In genomic region chr21:31656199-31657095, GRCh38 we compare ENCODE assay signal across 14 cellular contexts. TPM values are rescaled to one million over a fixed set of nuclear protein-coding genes. Genes with fewer than 3 reads are reported as not detected.
DNase-seq lines count a peak whose midpoint lies in the region; ATAC-seq and TF ChIP-seq lines count a peak whose summit lies in the region.
"Had no signal": no experiment of that assay in that cellular context is flagged by ENCODE, and none has a peak within 500 bp of the region (broad histone marks: within the 10 kb centered on the region; RNA-seq: fewer than 3 reads in every experiment).

No MANE protein-coding gene starts in this region.

- intact Hi-C loops in activated CD4-positive, alpha-beta T cell treated with anti-CD3 and anti-CD28 coated beads, Interleukin-2, amount 10 ng/mL, durations not matched to agents 24 days and 14 days (cut with micrococcal nuclease) = loop anchor here (5.0 kb wide), 1 partner anchor 314 kb away; the partner anchor contains the start of gene TIAM1
- intact Hi-C loops in upper lobe of right lung (cut with DNase I) = no loop called here

- H3K4me1 ChIP-seq in upper lobe of right lung = peaks cover 11% of the 10 kb centered on the region

- no peak for DNase-seq in activated CD4-positive, alpha-beta T cell treated with anti-CD3 and anti-CD28 coated beads, Interleukin-2, amount 10 ng/mL, durations not matched to agents 24 days and 14 days
- DNase-seq in activated CD4-positive, alpha-beta T cell treated with anti-CD3 and anti-CD28 coated beads, Interleukin-2, amount 50 U/mL, for 1 hour = no peak
- DNase-seq in activated CD8-positive, alpha-beta T cell treated with anti-CD3 and anti-CD28 coated beads, Interleukin-2, amount 10 ng/mL, durations not matched to agents 7 days and 5 days = peak; percentile 30
- DNase-seq in fibroblast of mammary gland (ENCODE audit: low read depth) (peak; percentile 62), upper lobe of right lung (no peak), occipital lobe (lab: John Stamatoyannopoulos, UW) (no peak)
- peak; percentile 33 to 75 for DNase-seq in stimulated activated CD8-positive, alpha-beta memory T cell treated with anti-CD3 and anti-CD28 coated beads, Interleukin-7, amount 100 ng/mL, for 48 hours (ENCODE audit: extremely low read depth in 1 of 2, low read depth in 1 of 2)
- DNase-seq: GF-D8, H9, sigmoid colon, tibial artery had no signal

- no peaks in the 10 kb centered on the region for H3K27me3 ChIP-seq in upper lobe of right lung
- H3K27me3 ChIP-seq: cardiac muscle cell, gastroesophageal sphincter, sigmoid colon, tibial artery had no signal

- H3K27me3 Mint-ChIP-seq in activated CD4-positive, alpha-beta T cell treated with anti-CD3 and anti-CD28 coated beads, Interleukin-2, amount 10 ng/mL, durations not matched to agents 24 days and 14 days = no peaks in the 10 kb centered on the region
- no peaks in the 10 kb centered on the region for H3K27me3 Mint-ChIP-seq in activated CD8-positive, alpha-beta T cell treated with anti-CD3 and anti-CD28 coated beads, Interleukin-2, amount 10 ng/mL, durations not matched to agents 7 days and 5 days (ENCODE audit: low read depth)

- no peaks in the 10 kb centered on the region for H3K9me3 ChIP-seq in upper lobe of right lung
- H3K9me3 ChIP-seq: gastroesophageal sphincter, sigmoid colon, tibial artery had no signal

- CTCF ChIA-PET in activated CD8-positive, alpha-beta T cell treated with anti-CD3 and anti-CD28 coated beads, Interleukin-2, amount 10 ng/mL, durations not matched to agents 7 days and 5 days (lab: Charles Lee) = no interaction called here

- no peak for ATAC-seq in activated CD8-positive, alpha-beta T cell treated with anti-CD3 and anti-CD28 coated beads, Interleukin-2, amount 10 ng/mL, durations not matched to agents 7 days and 5 days
- ATAC-seq in upper lobe of right lung = no peak
- ATAC-seq in GM19467 (IDR thresholded peaks at IDR 0.05; ENCODE audit: unreplicated experiment) = no peak
- ATAC-seq: gastroesophageal sphincter had no signal

- no peak overlapping the region for H3K27ac ChIP-seq in upper lobe of right lung
- H3K27ac ChIP-seq: cardiac muscle cell, gastroesophageal sphincter, sigmoid colon, tibial artery had no signal

- peaks cover 14% of the 10 kb centered on the region for H3K36me3 Mint-ChIP-seq in activated CD4-positive, alpha-beta T cell treated with anti-CD3 and anti-CD28 coated beads, Interleukin-2, amount 10 ng/mL, durations not matched to agents 24 days and 14 days (ENCODE audit: low read depth)
- peaks cover 9% of the 10 kb centered on the region for H3K36me3 Mint-ChIP-seq in activated CD8-positive, alpha-beta T cell treated with anti-CD3 and anti-CD28 coated beads, Interleukin-2, amount 10 ng/mL, durations not matched to agents 7 days and 5 days (ENCODE audit: low read depth)

- H3K9me3 Mint-ChIP-seq in activated CD4-positive, alpha-beta T cell treated with anti-CD3 and anti-CD28 coated beads, Interleukin-2, amount 10 ng/mL, durations not matched to agents 24 days and 14 days = peaks cover 3% of the 10 kb centered on the region
- peaks cover 2% of the 10 kb centered on the region for H3K9me3 Mint-ChIP-seq in activated CD8-positive, alpha-beta T cell treated with anti-CD3 and anti-CD28 coated beads, Interleukin-2, amount 10 ng/mL, durations not matched to agents 7 days and 5 days (ENCODE audit: insufficient read depth)

- H3K4me3 ChIP-seq in fibroblast of mammary gland (ENCODE audit: control insufficient read depth, low read depth, low read length) = no peak overlapping the region
- H3K4me3 ChIP-seq in upper lobe of right lung = no peak overlapping the region
- H3K4me3 ChIP-seq: cardiac muscle cell, gastroesophageal sphincter, sigmoid colon, tibial artery had no signal

- peak overlapping the region; percentile 54 for H3K27ac Mint-ChIP-seq in activated CD4-positive, alpha-beta T cell treated with anti-CD3 and anti-CD28 coated beads, Interleukin-2, amount 10 ng/mL, durations not matched to agents 24 days and 14 days
- H3K27ac Mint-ChIP-seq in activated CD8-positive, alpha-beta T cell treated with anti-CD3 and anti-CD28 coated beads, Interleukin-2, amount 10 ng/mL, durations not matched to agents 7 days and 5 days = peak overlapping the region; percentile 43
- H3K27ac Mint-ChIP-seq: H9 had no signal

- TF ChIP-seq CTCF in fibroblast of mammary gland (conservative IDR thresholded peaks at IDR 0.05; ENCODE audit: control insufficient read depth, insufficient read depth, low read depth, low read length) (no peak), upper lobe of right lung (IDR thresholded peaks at IDR 0.05) (no peak)

- peak overlapping the region; percentile 18 for H3K4me3 Mint-ChIP-seq in activated CD4-positive, alpha-beta T cell treated with anti-CD3 and anti-CD28 coated beads, Interleukin-2, amount 10 ng/mL, durations not matched to agents 24 days and 14 days
- H3K4me3 Mint-ChIP-seq in activated CD8-positive, alpha-beta T cell treated with anti-CD3 and anti-CD28 coated beads, Interleukin-2, amount 10 ng/mL, durations not matched to agents 7 days and 5 days = no peak overlapping the region
- H3K4me3 Mint-ChIP-seq: H9 had no signal

- peaks cover 44% of the 10 kb centered on the region for H3K4me1 Mint-ChIP-seq in activated CD4-positive, alpha-beta T cell treated with anti-CD3 and anti-CD28 coated beads, Interleukin-2, amount 10 ng/mL, durations not matched to agents 24 days and 14 days
- peaks cover 45% of the 10 kb centered on the region for H3K4me1 Mint-ChIP-seq in activated CD8-positive, alpha-beta T cell treated with anti-CD3 and anti-CD28 coated beads, Interleukin-2, amount 10 ng/mL, durations not matched to agents 7 days and 5 days (ENCODE audit: low read depth)

- POLR2A ChIA-PET in activated CD8-positive, alpha-beta T cell treated with anti-CD3 and anti-CD28 coated beads, Interleukin-2, amount 10 ng/mL, durations not matched to agents 7 days and 5 days (lab: Charles Lee) = no interaction called here

- H3K36me3 ChIP-seq in upper lobe of right lung = no peaks in the 10 kb centered on the region
- H3K36me3 ChIP-seq: cardiac muscle cell had no signal

RNA-seq across cellular contexts. Expression of gene SOD1, which starts 3.0 kb away (rescaled TPM):
- 336 and 342 TPM in 2 replicates for total RNA-seq in activated CD4-positive, alpha-beta T cell treated with anti-CD3 and anti-CD28 coated beads, Interleukin-2, amount 10 ng/mL, durations not matched to agents 24 days and 14 days
- total RNA-seq in activated CD8-positive, alpha-beta T cell treated with anti-CD3 and anti-CD28 coated beads, Interleukin-2, amount 10 ng/mL, durations not matched to agents 7 days and 5 days = 100 to 1,000 TPM; 229 to 234 TPM
- 154 TPM for total RNA-seq in upper lobe of right lung
- total RNA-seq in occipital lobe = 78.0 TPM

Comparison
In these comparisons a context has a peak if more than half of its experiments do, and no peak if none do; other contexts are left out.
1. DNase-seq: peak in activated CD8-positive, alpha-beta T cell treated with anti-CD3 and anti-CD28 coated beads, Interleukin-2, amount 10 ng/mL, durations not matched to agents 7 days and 5 days (single experiment), fibroblast of mammary gland (single experiment) and stimulated activated CD8-positive, alpha-beta memory T cell treated with anti-CD3 and anti-CD28 coated beads, Interleukin-7, amount 100 ng/mL, for 48 hours (2 of 2); none in activated CD4-positive, alpha-beta T cell treated with anti-CD3 and anti-CD28 coated beads, Interleukin-2, amount 10 ng/mL, durations not matched to agents 24 days and 14 days (single experiment), activated CD4-positive, alpha-beta T cell treated with anti-CD3 and anti-CD28 coated beads, Interleukin-2, amount 50 U/mL, for 1 hour (single experiment), upper lobe of right lung (single experiment) and occipital lobe (single experiment).